In genomic region chr7:143375298-143376034, GRCh38 we compare ENCODE assay signal across 2 cellular contexts.
TF ChIP-seq lines count a peak whose summit lies in the region.

No MANE protein-coding gene starts in this region.

TF ChIP-seq in IMR-90, 13 proteins besides CTCF, POLR2A, EP300 and RAD21:
- TF ChIP-seq BHLHE40 (IDR thresholded peaks at IDR 0.05; ENCODE audit: low read depth, low read length) (no peak), MAFK (IDR thresholded peaks at IDR 0.05; ENCODE audit: low read depth, low read length) (no peak), MXI1 (IDR thresholded peaks at IDR 0.05; ENCODE audit: borderline replicate concordance, low read depth, low read length) (no peak), CEBPB (IDR thresholded peaks at IDR 0.05; ENCODE audit: low read depth, low read length) (peak; percentile 57; the same call in 1 of the 2 replicates), CHD1 (IDR thresholded peaks at IDR 0.05; ENCODE audit: low read depth, low read length) (no peak)

TF ChIP-seq in SK-N-SH, 30 proteins besides CTCF, POLR2A, EP300 and RAD21:
- TF ChIP-seq FOXJ3 (CRISPR knock-in tag; IDR thresholded peaks at IDR 0.05) (no peak), USF1 (IDR thresholded peaks at IDR 0.05; ENCODE audit: borderline replicate concordance, low read depth) (no peak), FOSL2 (IDR thresholded peaks at IDR 0.05; ENCODE audit: borderline replicate concordance, low read depth) (0 out of 2 replicates have a peak, but pooled peaks have one; percentile 14), REST (IDR thresholded peaks at IDR 0.05; ENCODE audit: low read depth, low read length) (no peak), GATA2 (CRISPR knock-in tag; IDR thresholded peaks at IDR 0.05) (no peak), CHD2 (IDR thresholded peaks at IDR 0.05; ENCODE audit: low read length, partially characterized antibody) (no peak), YY1 (IDR thresholded peaks at IDR 0.05; ENCODE audit: low read depth) (no peak)
TF ChIP-seq in SK-N-SH: peak in this region for 1.
